In genomic region chr4:86670739-86671138, GRCh38 we compare ENCODE assay signal across 16 cellular contexts.
DNase-seq lines count a peak whose midpoint lies in the region; ATAC-seq and TF ChIP-seq lines count a peak whose summit lies in the region.
"Had no signal": no experiment of that assay in that cellular context is flagged by ENCODE, and none has a peak within 500 bp of the region (broad histone marks: within the 10 kb centered on the region; RNA-seq: fewer than 3 reads in every experiment).

No MANE protein-coding gene starts in this region.

- peak; percentile 85 for ATAC-seq in omental fat pad (ENCODE audit: low FRiP score)

- peak; percentile 68 for DNase-seq in EH (ENCODE audit: low read depth)
- DNase-seq in LoVo (ENCODE audit: low spot score) = peak; percentile 44
- peak; percentile 89 for DNase-seq in choroid plexus epithelial cell (ENCODE audit: low read depth)
- no peak for DNase-seq in omental fat pad (ENCODE audit: low spot score)
- DNase-seq in NOMO-1 (lab: John Stamatoyannopoulos, UW; ENCODE audit: unreplicated experiment in 2 of 2) = no peak
- DNase-seq in NCI-H748 (lab: John Stamatoyannopoulos, UW; ENCODE audit: unreplicated experiment) = no peak
- no peak for DNase-seq in occipital lobe (lab: John Stamatoyannopoulos, UW)
- no peak for DNase-seq in stimulated activated CD4-positive, alpha-beta T cell treated with anti-CD3 and anti-CD28 coated beads, Interleukin-4, amount 100 ng/mL, for 1 hour
- DNase-seq: activated CD4-positive, alpha-beta T cell treated with anti-CD3 and anti-CD28 coated beads, Interleukin-2, amount 10 ng/mL, durations not matched to agents 24 days and 14 days; activated gamma-delta T cell treated with Interleukin-2 at 50 U/mL for 16 hours; Caco-2; cerebellar nuclear complex; Kasumi-1; left cardiac atrium; naive B cell; sigmoid colon had no signal

- TF ChIP-seq CTCF in choroid plexus epithelial cell (conservative IDR thresholded peaks at IDR 0.05; ENCODE audit: low read depth, low read length) (no peak), omental fat pad (IDR thresholded peaks at IDR 0.05) (no peak)

- H3K4me3 ChIP-seq in choroid plexus epithelial cell (ENCODE audit: low read depth, low read length) = no peak overlapping the region
- H3K4me3 ChIP-seq: sigmoid colon had no signal

Comparison
In these comparisons a context has a peak if more than half of its experiments do, and no peak if none do; other contexts are left out.
1. DNase-seq: peak in EH (single experiment), LoVo (single experiment) and choroid plexus epithelial cell (single experiment); none in omental fat pad (single experiment), NOMO-1 (0 of 2), NCI-H748 (single experiment), occipital lobe (single experiment) and stimulated activated CD4-positive, alpha-beta T cell treated with anti-CD3 and anti-CD28 coated beads, Interleukin-4, amount 100 ng/mL, for 1 hour (single experiment).